12 cellular contexts compared by ENCODE assay signal in genomic region chr1:167431261-167431908, GRCh38.
A peak's percentile ranks its signal among the peaks of the same experiment; 100 is the strongest.
DNase-seq lines count a peak whose midpoint lies in the region; ATAC-seq and TF ChIP-seq lines count a peak whose summit lies in the region.
"Had no signal": no experiment of that assay in that cellular context is flagged by ENCODE, and none has a peak within 500 bp of the region (broad histone marks: within the 10 kb centered on the region; RNA-seq: fewer than 3 reads in every experiment).

No MANE protein-coding gene starts in this region.

- peaks cover 26% of the 10 kb centered on the region for H3K4me1 Mint-ChIP-seq in activated T-cell treated with anti-CD3 and anti-CD28 coated beads, Interleukin-2, amount 50 U/mL, for 72 hours (ENCODE audit: low read depth)
- H3K4me1 Mint-ChIP-seq in activated naive CD8-positive, alpha-beta T cell (ENCODE audit: low read depth) = peaks cover 35% of the 10 kb centered on the region

- no peak overlapping the region for H3K4me3 Mint-ChIP-seq in activated T-cell treated with anti-CD3 and anti-CD28 coated beads, Interleukin-2, amount 50 U/mL, for 72 hours
- no peak overlapping the region for H3K4me3 Mint-ChIP-seq in activated naive CD8-positive, alpha-beta T cell

- H4K20me1 ChIP-seq in osteoblast (ENCODE audit: insufficient read depth, low read length) (no peaks in the 10 kb centered on the region), PC-3 (ENCODE audit: low read length) (no peaks in the 10 kb centered on the region)

- H3K27ac Mint-ChIP-seq in activated T-cell treated with anti-CD3 and anti-CD28 coated beads, Interleukin-2, amount 50 U/mL, for 72 hours = peak overlapping the region; percentile 81
- H3K27ac Mint-ChIP-seq in activated naive CD8-positive, alpha-beta T cell = peak overlapping the region; percentile 64

- H3K9me3 Mint-ChIP-seq in activated T-cell treated with anti-CD3 and anti-CD28 coated beads, Interleukin-2, amount 50 U/mL, for 72 hours = no peaks in the 10 kb centered on the region
- no peaks in the 10 kb centered on the region for H3K9me3 Mint-ChIP-seq in activated naive CD8-positive, alpha-beta T cell (ENCODE audit: low read depth)

- no peaks in the 10 kb centered on the region for H3K27me3 Mint-ChIP-seq in activated T-cell treated with anti-CD3 and anti-CD28 coated beads, Interleukin-2, amount 50 U/mL, for 72 hours (ENCODE audit: low read depth)
- H3K27me3 Mint-ChIP-seq in activated naive CD8-positive, alpha-beta T cell = no peaks in the 10 kb centered on the region

- DNase-seq in activated T-cell treated with anti-CD3 and anti-CD28 coated beads, Interleukin-2, amount 50 U/mL, for 72 hours = no peak
- DNase-seq in activated T-cell treated with anti-CD3 and anti-CD28 coated beads, Interleukin-2, amount 50 U/mL, for 1 hour = no peak
- DNase-seq in osteoblast (ENCODE audit: insufficient read length, low spot score, missing footprints) = peak; percentile 14
- no peak for DNase-seq in PC-3
- DNase-seq in GOT3 (lab: John Stamatoyannopoulos, UW) = no peak
- no peak for DNase-seq in activated CD4-positive, alpha-beta T cell treated with anti-CD3 and anti-CD28 coated beads for 1 hour
- DNase-seq: dorsolateral prefrontal cortex, NCI-H2029 treated with DMSO at 0.1 percent for 48 hours, nucleus accumbens had no signal

- POLR2A ChIA-PET in PC-3 (lab: Charles Lee; ENCODE audit: unreplicated experiment) = no interaction called here

- H3K36me3 ChIP-seq in osteoblast (ENCODE audit: insufficient read depth, low read length) (no peaks in the 10 kb centered on the region), PC-3 (ENCODE audit: low read depth, low read length) (no peaks in the 10 kb centered on the region)

- H3K9me3 ChIP-seq in osteoblast (ENCODE audit: low read depth, low read length) (no peaks in the 10 kb centered on the region), PC-3 (ENCODE audit: low read length) (no peaks in the 10 kb centered on the region)

- ATAC-seq in activated T-cell treated with anti-CD3 and anti-CD28 coated beads, Interleukin-2, amount 50 U/mL, for 72 hours (replicated peaks in 1 of 2) = peak; percentile 22
- ATAC-seq in HG02588 (IDR thresholded peaks at IDR 0.05; ENCODE audit: unreplicated experiment) (peak; percentile 41), PC-3 (no peak)
- ATAC-seq: HCT116 had no signal

- H3K4me2 ChIP-seq in osteoblast (ENCODE audit: insufficient read depth, low read length) = no peak overlapping the region
- no peak overlapping the region for H3K4me2 ChIP-seq in PC-3 (ENCODE audit: low read length)

- TF ChIP-seq CTCF in osteoblast (IDR thresholded peaks at IDR 0.05; ENCODE audit: extremely low read depth, low read depth, low read length) (no peak), PC-3 (conservative IDR thresholded peaks at IDR 0.05; ENCODE audit: low read depth, low read length) (no peak)

- H3K4me3 ChIP-seq in osteoblast (ENCODE audit: insufficient read depth, low read length) (no peak overlapping the region), PC-3 (ENCODE audit: low read length) (no peak overlapping the region)
- H3K4me3 ChIP-seq: dorsolateral prefrontal cortex had no signal

- CTCF ChIA-PET in PC-3 (lab: Charles Lee) = no interaction called here

- BruUV-seq in PC-3 (replicated peaks; lab: Mats Ljungman, UMichigan) = no TSS peak

- H3K79me2 ChIP-seq in osteoblast (ENCODE audit: insufficient read depth, low read length) (no peaks in the 10 kb centered on the region), PC-3 (ENCODE audit: low read length) (no peaks in the 10 kb centered on the region)

- H3K27me3 ChIP-seq in osteoblast (ENCODE audit: insufficient read depth, low read length) (no peaks in the 10 kb centered on the region), PC-3 (ENCODE audit: low read length) (no peaks in the 10 kb centered on the region)
- H3K27me3 ChIP-seq: dorsolateral prefrontal cortex had no signal

- H3K9me2 ChIP-seq in PC-3 (replicated peaks; ENCODE audit: low read length) = no peaks in the 10 kb centered on the region

- H3K36me3 Mint-ChIP-seq in activated T-cell treated with anti-CD3 and anti-CD28 coated beads, Interleukin-2, amount 50 U/mL, for 72 hours (ENCODE audit: insufficient read depth in 2 of 2) = peaks cover 4 to 12% of the 10 kb centered on the region in 2 donors
- H3K36me3 Mint-ChIP-seq in activated naive CD8-positive, alpha-beta T cell = peaks cover under 1% of the 10 kb centered on the region

- H3K27ac ChIP-seq in osteoblast (ENCODE audit: low read depth, low read length) (no peak overlapping the region), PC-3 (ENCODE audit: low read length) (no peak overlapping the region)

- no peaks in the 10 kb centered on the region for H3F3A ChIP-seq in PC-3 (ENCODE audit: low read length, unreplicated experiment)

- H2AFZ ChIP-seq in osteoblast (ENCODE audit: low read length) (no peak overlapping the region), PC-3 (ENCODE audit: low read length) (no peak overlapping the region)

- no peak overlapping the region for H3K9ac ChIP-seq in PC-3 (ENCODE audit: low read length)

- H3K4me1 ChIP-seq in osteoblast (ENCODE audit: insufficient read depth, low read length) (no peaks in the 10 kb centered on the region), PC-3 (ENCODE audit: insufficient read depth, low read length) (no peaks in the 10 kb centered on the region)

- intact Hi-C loops in PC-3 (cut with micrococcal nuclease) = no loop called here
